ENCODE assay signal across 2 cellular contexts in genomic region chr2:234395801-234396478, GRCh38.
TF ChIP-seq lines count a peak whose summit lies in the region.

No MANE protein-coding gene starts in this region.

TF ChIP-seq in SK-N-SH, 30 proteins besides CTCF, POLR2A, EP300 and RAD21 (continued from another document):
- TF ChIP-seq NRF1 (IDR thresholded peaks at IDR 0.05; ENCODE audit: low read depth, low read length) = no peak

TF ChIP-seq in SK-N-SH treated with all-trans-retinoic acid at 6 μM for 48 hours, 23 proteins besides CTCF, POLR2A, EP300 and RAD21 (continued from another document):
- TF ChIP-seq CREB5 (CRISPR knock-in tag; IDR thresholded peaks at IDR 0.05; ENCODE audit: low read depth) (no peak), SNAI2 (CRISPR knock-in tag; IDR thresholded peaks at IDR 0.05) (no peak)
